1 cellular context compared by ENCODE assay signal in the genomic region with DNA sequence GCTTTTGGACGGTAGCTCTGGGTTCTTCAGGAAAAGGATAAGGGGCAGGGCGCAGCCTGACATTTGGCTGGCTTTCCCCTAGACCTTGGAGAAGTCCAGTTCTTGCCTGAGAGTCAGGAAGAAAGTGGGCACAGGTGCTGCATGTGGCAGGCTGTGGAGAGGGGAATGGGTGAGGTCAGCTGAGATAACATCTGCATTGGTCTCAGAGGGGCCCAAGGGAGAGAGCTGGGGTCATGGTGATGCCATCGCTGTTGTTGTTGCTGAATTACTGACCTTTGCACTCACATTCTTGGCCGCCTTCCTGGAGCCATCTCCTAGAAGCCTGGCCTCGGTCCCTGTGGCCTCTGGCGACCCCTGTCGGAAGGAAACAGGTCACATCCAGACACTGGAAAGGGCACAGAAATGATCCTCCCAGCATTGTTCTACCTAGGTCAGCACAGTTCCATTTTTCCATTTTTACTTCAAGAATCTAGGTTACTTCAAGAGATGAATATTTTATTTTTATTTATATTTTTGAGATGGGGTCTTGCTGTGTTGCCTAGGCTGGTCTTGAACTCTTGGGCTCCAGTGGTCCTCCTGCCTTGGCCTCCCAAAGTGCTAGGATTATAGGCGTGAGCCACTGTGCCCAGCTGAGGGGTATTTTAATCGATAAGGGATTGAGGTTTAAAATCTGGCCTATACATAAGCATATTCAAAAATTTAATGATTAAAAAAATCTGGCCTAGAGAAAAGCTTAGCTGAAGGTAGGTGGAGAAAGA.
TF ChIP-seq lines count a peak whose summit lies in the region.

No MANE protein-coding gene starts in this region.

TF ChIP-seq in endothelial cell of umbilical vein, 7 proteins besides CTCF, POLR2A, EP300 and RAD21:
- TF ChIP-seq GATA2 (IDR thresholded peaks at IDR 0.05; ENCODE audit: insufficient read depth, insufficient read length, low read depth, low read length) (peak; percentile 90), FOS (IDR thresholded peaks at IDR 0.05; ENCODE audit: borderline replicate concordance, insufficient read depth, low read length) (no peak)
